In genomic region chr20:64137598-64138031, GRCh38 we compare ENCODE assay signal across 22 cellular contexts. TPM values are rescaled to one million over a fixed set of nuclear protein-coding genes. Genes with fewer than 3 reads are reported as not detected.
DNase-seq lines count a peak whose midpoint lies in the region; ATAC-seq, FAIRE-seq and TF ChIP-seq lines count a peak whose summit lies in the region.
"Had no signal": no experiment of that assay in that cellular context is flagged by ENCODE, and none has a peak within 500 bp of the region (broad histone marks: within the 10 kb centered on the region; RNA-seq: fewer than 3 reads in every experiment).

No MANE protein-coding gene starts in this region.

- H3K27me3 ChIP-seq in left lung, result peaks cover 0 to 46% of the 10 kb centered on the region in 2 donors
- H3K27me3 ChIP-seq in osteoblast (ENCODE audit: insufficient read depth, low read length), result peaks cover under 1% of the 10 kb centered on the region
- H3K27me3 ChIP-seq: BLaER1 had no signal

- H3K4me3 ChIP-seq in left lung (no peak overlapping the region), osteoblast (ENCODE audit: insufficient read depth, low read length) (no peak overlapping the region)
- H3K4me3 ChIP-seq: BLaER1 had no signal

- intact Hi-C loops in left lung (cut with DNase I), result no loop called here

- H4K20me1 ChIP-seq in osteoblast (ENCODE audit: insufficient read depth, low read length), result no peaks in the 10 kb centered on the region
- H4K20me1 ChIP-seq: BLaER1 had no signal

- no peaks in the 10 kb centered on the region for H3K79me2 ChIP-seq in osteoblast (ENCODE audit: insufficient read depth, low read length)

- H2AFZ ChIP-seq in osteoblast (ENCODE audit: low read length), result no peak overlapping the region

- FAIRE-seq in HTR-8/SVneo (lab: Jason Lieb, UNC) (peak; percentile 52), D721Med (lab: Jason Lieb, UNC) (no peak)
- FAIRE-seq: A204.1, GM12891 had no signal

- H3K36me3 ChIP-seq in left lung, result no peaks in the 10 kb centered on the region
- H3K36me3 ChIP-seq in osteoblast (ENCODE audit: insufficient read depth, low read length), result no peaks in the 10 kb centered on the region
- H3K36me3 ChIP-seq: BLaER1 had no signal

- peak; percentile 27 for DNase-seq in activated effector memory CD4-positive, alpha-beta T cell treated with anti-CD3 and anti-CD28 coated beads, Interleukin-2, amount 50 U/mL, for 16 hours
- no peak for DNase-seq in activated effector memory CD4-positive, alpha-beta T cell treated with Interleukin-2 at 50 U/mL for 16 hours
- DNase-seq in HTR-8/SVneo (ENCODE audit: insufficient read length, low spot score) (no peak), left lung (peak; percentile 17 to 50), osteoblast (ENCODE audit: insufficient read length, low spot score, missing footprints) (peak; percentile 32), D721Med (ENCODE audit: insufficient read length, low spot score) (no peak), DMS 273 treated with DMSO at 0.1 percent for 48 hours (lab: John Stamatoyannopoulos, UW) (no peak), RPMI8226 (no peak)
- DNase-seq: GF-D8, GOT3, NCI-H1048, NCI-H146, NCI-H2081 treated with DMSO at 0.1 percent for 48 hours, NCI-H510A, NCI-H774 had no signal

- H3K4me1 ChIP-seq in left lung (no peaks in the 10 kb centered on the region), osteoblast (ENCODE audit: insufficient read depth, low read length) (no peaks in the 10 kb centered on the region)

- H3K9me3 ChIP-seq in left lung, result no peaks in the 10 kb centered on the region
- no peaks in the 10 kb centered on the region for H3K9me3 ChIP-seq in osteoblast (ENCODE audit: low read depth, low read length)
- H3K9me3 ChIP-seq: BLaER1 had no signal

- H3K27ac ChIP-seq in left lung, result no peak overlapping the region
- H3K27ac ChIP-seq in osteoblast (ENCODE audit: low read depth, low read length), result no peak overlapping the region
- H3K27ac ChIP-seq: BLaER1, KMS-11, RWPE1 had no signal

- no peak for ATAC-seq in left lung
- ATAC-seq: CD8-positive, alpha-beta T cell had no signal

- TF ChIP-seq CTCF in left lung (IDR thresholded peaks at IDR 0.05) (no peak), osteoblast (IDR thresholded peaks at IDR 0.05; ENCODE audit: extremely low read depth, low read depth, low read length) (no peak), D721Med (IDR thresholded peaks at IDR 0.05; ENCODE audit: insufficient read depth, missing control alignments) (no peak)

- H3K4me2 ChIP-seq in osteoblast (ENCODE audit: insufficient read depth, low read length), result no peak overlapping the region
- H3K4me2 ChIP-seq: BLaER1, KMS-11 had no signal

RNA-seq across cellular contexts. Expression of gene MYT1, which starts 26.6 kb away (rescaled TPM):
- total RNA-seq in left lung, result not detected
- total RNA-seq in osteoblast, result not detected in 2 replicates
- total RNA-seq: CD8-positive, alpha-beta T cell; M059J had no signal

RNA-seq across cellular contexts. Expression of gene NPBWR2, which starts 30.2 kb away (rescaled TPM):
- total RNA-seq in left lung, result not detected
- total RNA-seq in osteoblast, result not detected in 2 replicates
- total RNA-seq: CD8-positive, alpha-beta T cell; M059J had no signal

RNA-seq across cellular contexts. Expression of gene LKAAEAR1, which starts 53.4 kb away (rescaled TPM):
- total RNA-seq in left lung (under 1 TPM in 1 of 2 donors, not detected in 1; 0.45 TPM), osteoblast (0.72 TPM in 1 of 2 replicates, not detected in the other)
- total RNA-seq: M059J had no signal

RNA-seq across cellular contexts. Expression of gene OPRL1, which starts 57.7 kb away (rescaled TPM):
- total RNA-seq in left lung, result 1 to 10 TPM; 1.8 to 2.0 TPM
- total RNA-seq in osteoblast, result 0.59 and 0.72 TPM in 2 replicates

RNA-seq across cellular contexts. Expression of gene RGS19, which starts 58.3 kb away (rescaled TPM):
- total RNA-seq in left lung (10 to 100 TPM; 23.4 to 63.9 TPM), osteoblast (5.3 and 6.9 TPM in 2 replicates)

Comparison
In these comparisons a context has a peak if more than half of its experiments do, and no peak if none do; other contexts are left out.
1. DNase-seq: peak in activated effector memory CD4-positive, alpha-beta T cell treated with anti-CD3 and anti-CD28 coated beads, Interleukin-2, amount 50 U/mL, for 16 hours (single experiment), left lung (2 of 2) and osteoblast (single experiment); none in activated effector memory CD4-positive, alpha-beta T cell treated with Interleukin-2 at 50 U/mL for 16 hours (single experiment), HTR-8/SVneo (single experiment), D721Med (single experiment), DMS 273 treated with DMSO at 0.1 percent for 48 hours (single experiment) and RPMI8226 (single experiment).